In genomic region chr17:386145-386876, GRCh38 we compare ENCODE assay signal across 8 cellular contexts. TPM values are rescaled to one million over a fixed set of nuclear protein-coding genes. Genes with fewer than 3 reads are reported as not detected.
A peak's percentile ranks its signal among the peaks of the same experiment; 100 is the strongest.
DNase-seq lines count a peak whose midpoint lies in the region; ATAC-seq and TF ChIP-seq lines count a peak whose summit lies in the region.

No MANE protein-coding gene starts in this region.

- H3K9me3 Mint-ChIP-seq in natural killer cell treated with Interleukin-12 subunit alpha and Interleukin-12 subunit beta and Interleukin-15 and Interleukin-18, amount 100 ng/mL, for 72 hours, result no peaks in the 10 kb centered on the region
- H3K9me3 Mint-ChIP-seq in stimulated activated naive CD8-positive, alpha-beta T cell treated with anti-CD3 and anti-CD28 coated beads, Interleukin-15, Interleukin-2, amounts not matched to agents 100 ng/mL and 50 ng/mL, for 24 hours, result no peaks in the 10 kb centered on the region

- peaks cover 21 to 24% of the 10 kb centered on the region in 2 donors for H3K27me3 Mint-ChIP-seq in natural killer cell treated with Interleukin-12 subunit alpha and Interleukin-12 subunit beta and Interleukin-15 and Interleukin-18, amount 100 ng/mL, for 72 hours
- peaks cover 12% of the 10 kb centered on the region for H3K27me3 Mint-ChIP-seq in stimulated activated naive CD8-positive, alpha-beta T cell treated with anti-CD3 and anti-CD28 coated beads, Interleukin-15, Interleukin-2, amounts not matched to agents 100 ng/mL and 50 ng/mL, for 24 hours

- peaks cover 12 to 18% of the 10 kb centered on the region in 2 donors for H3K4me1 Mint-ChIP-seq in natural killer cell treated with Interleukin-12 subunit alpha and Interleukin-12 subunit beta and Interleukin-15 and Interleukin-18, amount 100 ng/mL, for 72 hours (ENCODE audit: low read depth in 2 of 2)
- H3K4me1 Mint-ChIP-seq in stimulated activated naive CD8-positive, alpha-beta T cell treated with anti-CD3 and anti-CD28 coated beads, Interleukin-15, Interleukin-2, amounts not matched to agents 100 ng/mL and 50 ng/mL, for 24 hours (ENCODE audit: low read depth), result peaks cover 11% of the 10 kb centered on the region

- H3K4me3 Mint-ChIP-seq in natural killer cell treated with Interleukin-12 subunit alpha and Interleukin-12 subunit beta and Interleukin-15 and Interleukin-18, amount 100 ng/mL, for 72 hours, result peak overlapping the region; percentile 72
- H3K4me3 Mint-ChIP-seq in stimulated activated naive CD8-positive, alpha-beta T cell treated with anti-CD3 and anti-CD28 coated beads, Interleukin-15, Interleukin-2, amounts not matched to agents 100 ng/mL and 50 ng/mL, for 24 hours, result peak overlapping the region; percentile 79

- peak; percentile 51 for TF ChIP-seq CTCF in epithelial cell of proximal tubule (conservative IDR thresholded peaks at IDR 0.05; ENCODE audit: low read depth, low read length)

- H3K4me3 ChIP-seq in epithelial cell of proximal tubule (ENCODE audit: low read depth, low read length), result peak overlapping the region; percentile 64

- no peaks in the 10 kb centered on the region for H3K36me3 Mint-ChIP-seq in natural killer cell treated with Interleukin-12 subunit alpha and Interleukin-12 subunit beta and Interleukin-15 and Interleukin-18, amount 100 ng/mL, for 72 hours
- peaks cover 4% of the 10 kb centered on the region for H3K36me3 Mint-ChIP-seq in stimulated activated naive CD8-positive, alpha-beta T cell treated with anti-CD3 and anti-CD28 coated beads, Interleukin-15, Interleukin-2, amounts not matched to agents 100 ng/mL and 50 ng/mL, for 24 hours (ENCODE audit: low read depth)

- peak; percentile 84 to 91 for ATAC-seq in natural killer cell treated with Interleukin-12 subunit alpha and Interleukin-12 subunit beta and Interleukin-15 and Interleukin-18, amount 100 ng/mL, for 72 hours
- no peak for ATAC-seq in HG03039 (IDR thresholded peaks at IDR 0.05; ENCODE audit: unreplicated experiment)

- peak; percentile 38 for DNase-seq in Ammon's horn (ENCODE audit: low spot score)
- DNase-seq in GM19240 (ENCODE audit: insufficient read length, low spot score), result peak; percentile 59
- DNase-seq in NCI-H460 (ENCODE audit: extremely low read depth, low read depth), result peak; percentile 81
- peak; percentile 61 for DNase-seq in activated T-cell treated with anti-CD3 and anti-CD28 coated beads for 24 hours (ENCODE audit: low read depth)
- no peak for DNase-seq in epithelial cell of proximal tubule (ENCODE audit: low read depth)
- DNase-seq in natural killer cell treated with Interleukin-12 subunit alpha and Interleukin-12 subunit beta and Interleukin-15 and Interleukin-18, amount 100 ng/mL, for 72 hours (ENCODE audit: low spot score), result peak; percentile 78

- peak overlapping the region in 1 of 2 donors; percentile 20 for H3K27ac Mint-ChIP-seq in natural killer cell treated with Interleukin-12 subunit alpha and Interleukin-12 subunit beta and Interleukin-15 and Interleukin-18, amount 100 ng/mL, for 72 hours
- peak overlapping the region; percentile 26 for H3K27ac Mint-ChIP-seq in stimulated activated naive CD8-positive, alpha-beta T cell treated with anti-CD3 and anti-CD28 coated beads, Interleukin-15, Interleukin-2, amounts not matched to agents 100 ng/mL and 50 ng/mL, for 24 hours

RNA-seq across cellular contexts. Expression of gene RPH3AL, which starts 33.7 kb away (rescaled TPM):
- 34.8 and 39.9 TPM in 2 replicates for total RNA-seq in NCI-H460 (2014; rRNA removed; shearing (Covaris generic))
- polyA plus RNA-seq in NCI-H460 (2014; cell fraction: nucleus; rRNA removed), result 27.5 and 50.6 TPM in 2 replicates
- total RNA-seq in epithelial cell of proximal tubule, result 15.9 and 40.8 TPM in 2 replicates
- 1 to 10 TPM; 2.6 to 6.8 TPM for total RNA-seq in natural killer cell treated with Interleukin-12 subunit alpha and Interleukin-12 subunit beta and Interleukin-15 and Interleukin-18, amount 100 ng/mL, for 72 hours

RNA-seq across cellular contexts. Expression of gene RFLNB, which starts 59.4 kb away (rescaled TPM):
- total RNA-seq in NCI-H460 (2014; rRNA removed; shearing (Covaris generic)), result 50.7 and 52.9 TPM in 2 replicates
- 26.9 and 27.4 TPM in 2 replicates for polyA plus RNA-seq in NCI-H460 (2014; cell fraction: nucleus; rRNA removed)
- 32.6 and 56.8 TPM in 2 replicates for total RNA-seq in epithelial cell of proximal tubule
- 100 to 1,000 TPM; 122 to 192 TPM for total RNA-seq in natural killer cell treated with Interleukin-12 subunit alpha and Interleukin-12 subunit beta and Interleukin-15 and Interleukin-18, amount 100 ng/mL, for 72 hours
